ENCODE assay signal across 1 cellular context in genomic region chr22:38732251-38732815, GRCh38.
TF ChIP-seq lines count a peak whose summit lies in the region.

No MANE protein-coding gene starts in this region.

TF ChIP-seq in GM12878, 131 proteins besides CTCF, POLR2A, EP300 and RAD21 (continued from another document):
- no peak for TF ChIP-seq IKZF1 (conservative IDR thresholded peaks at IDR 0.05)
- TF ChIP-seq STAT1 (conservative IDR thresholded peaks at IDR 0.05) = no peak
- no peak for TF ChIP-seq IRF5 (IDR thresholded peaks at IDR 0.05; ENCODE audit: borderline replicate concordance)
